Comparison of ENCODE assay signal across 19 cellular contexts in the genomic region with DNA sequence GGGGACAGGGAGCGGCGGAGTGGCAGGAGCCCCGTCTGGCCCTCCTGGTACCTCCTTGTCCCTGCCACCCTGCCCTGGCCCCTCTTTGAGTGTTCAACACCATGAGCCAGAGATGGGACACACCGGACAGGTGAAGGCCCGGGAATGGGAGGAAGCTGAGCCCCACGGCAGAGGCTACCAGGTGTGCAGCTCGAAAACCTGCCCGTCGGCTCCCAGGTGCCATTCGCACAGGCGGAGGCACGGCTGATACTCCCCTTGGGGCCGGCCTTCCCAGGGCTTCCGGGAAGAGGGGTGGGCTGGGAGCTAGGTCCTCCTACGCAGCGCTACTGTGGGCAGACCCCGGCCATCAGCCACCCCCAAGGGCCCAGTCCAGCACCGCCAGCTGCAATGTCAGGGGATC.
"Had no signal": no experiment of that assay in that cellular context is flagged by ENCODE, and none has a peak within 500 bp of the region (broad histone marks: within the 10 kb centered on the region; RNA-seq: fewer than 3 reads in every experiment).

No MANE protein-coding gene starts in this region.

- H3K27me3 Mint-ChIP-seq: naive B cell had no signal

- FAIRE-seq: endothelial cell of umbilical vein, small intestine had no signal

- DNase-seq: colonic mucosa; dermis blood vessel endothelial cell; erythroblast; foreskin melanocyte; heart left ventricle; hippocampal formation; left colon; mesendoderm; naive B cell; psoas muscle; small intestine; stimulated activated CD4-positive, alpha-beta T cell treated with anti-CD3 and anti-CD28 coated beads, Interleukin-12 subunit alpha, Interleukin-12 subunit beta, amount 100 ng/mL, for 4 hours; stimulated activated naive CD8-positive, alpha-beta T cell treated with anti-CD3 and anti-CD28 coated beads, Interleukin-15, Interleukin-2, amounts not matched to agents 100 U/mL and 50 U/mL, for 24 hours; thyroid gland had no signal

- H3K4me3 Mint-ChIP-seq: naive B cell, nephron had no signal

- H3K27me3 ChIP-seq: colonic mucosa, heart left ventricle, suprapubic skin, thyroid gland, upper lobe of left lung, vagina had no signal

- H3K36me3 Mint-ChIP-seq: naive B cell had no signal

- H3K9me3 Mint-ChIP-seq: naive B cell, nephron had no signal

- H3K9me3 ChIP-seq: colonic mucosa, heart left ventricle, psoas muscle, suprapubic skin, thyroid gland, upper lobe of left lung, vagina had no signal

- H3K4me3 ChIP-seq: colonic mucosa, heart left ventricle, psoas muscle, suprapubic skin, thyroid gland, upper lobe of left lung, vagina had no signal

- H3K4me1 ChIP-seq: colonic mucosa had no signal

- H3K27ac Mint-ChIP-seq: nephron had no signal

- H3K27ac ChIP-seq: colonic mucosa, psoas muscle, suprapubic skin, thyroid gland, upper lobe of left lung, vagina had no signal

- ATAC-seq: heart left ventricle; left colon; psoas muscle; stimulated activated naive CD8-positive, alpha-beta T cell treated with anti-CD3 and anti-CD28 coated beads, Interleukin-15, Interleukin-2, amounts not matched to agents 100 U/mL and 50 U/mL, for 24 hours had no signal
